Comparison of ENCODE assay signal across 1 cellular context in genomic region chr2:63827749-63828148, GRCh38.
A peak's percentile ranks its signal among the peaks of the same experiment; 100 is the strongest.
TF ChIP-seq lines count a peak whose summit lies in the region.

No MANE protein-coding gene starts in this region.

TF ChIP-seq in HepG2, 621 proteins besides CTCF, POLR2A, EP300 and RAD21 (continued from another document and continues in another):
- no peak for TF ChIP-seq ZNF576 (CRISPR knock-in tag; IDR thresholded peaks at IDR 0.05)
- TF ChIP-seq JUN (CRISPR knock-in tag; IDR thresholded peaks at IDR 0.05) = peak; percentile 99
- TF ChIP-seq ARID4A (CRISPR knock-in tag; IDR thresholded peaks at IDR 0.05; ENCODE audit: borderline replicate concordance) = peak; percentile 28; the same call in 1 of the 2 replicates
- TF ChIP-seq CC2D1A (CRISPR knock-in tag; IDR thresholded peaks at IDR 0.05) = no peak
- no peak for TF ChIP-seq ZFP82 (CRISPR knock-in tag; IDR thresholded peaks at IDR 0.05; ENCODE audit: borderline replicate concordance)
- TF ChIP-seq JUNB (CRISPR knock-in tag; IDR thresholded peaks at IDR 0.05; ENCODE audit: borderline replicate concordance) = no peak; the same call in 1 of the 2 replicates
- TF ChIP-seq ZNF543 (CRISPR knock-in tag; IDR thresholded peaks at IDR 0.05) = no peak
- TF ChIP-seq AFF4 (CRISPR knock-in tag; IDR thresholded peaks at IDR 0.05) = no peak
- no peak; the same call in 1 of the 2 replicates for TF ChIP-seq ZNF710 (CRISPR knock-in tag; IDR thresholded peaks at IDR 0.05; ENCODE audit: borderline replicate concordance)
- TF ChIP-seq TFAP4 (IDR thresholded peaks at IDR 0.05; ENCODE audit: borderline replicate concordance, low read depth) = peak; percentile 64; the same call in 1 of the 2 replicates
- TF ChIP-seq SATB2 (CRISPR knock-in tag; IDR thresholded peaks at IDR 0.05) = no peak
- TF ChIP-seq ZNF232 (CRISPR knock-in tag; IDR thresholded peaks at IDR 0.05; ENCODE audit: borderline replicate concordance) = no peak
- no peak for TF ChIP-seq HES4 (CRISPR knock-in tag; IDR thresholded peaks at IDR 0.05; ENCODE audit: borderline replicate concordance)
- no peak for TF ChIP-seq CBX5 (CRISPR knock-in tag; IDR thresholded peaks at IDR 0.05; ENCODE audit: borderline replicate concordance)
- no peak for TF ChIP-seq PPARG (CRISPR knock-in tag; conservative IDR thresholded peaks at IDR 0.05)
- no peak for TF ChIP-seq LBX2 (CRISPR knock-in tag; IDR thresholded peaks at IDR 0.05; ENCODE audit: borderline replicate concordance)
- peak; percentile 75; the same call in 1 of the 2 replicates for TF ChIP-seq AHDC1 (CRISPR knock-in tag; IDR thresholded peaks at IDR 0.05; ENCODE audit: borderline replicate concordance)
- no peak for TF ChIP-seq ZNF280D (CRISPR knock-in tag; IDR thresholded peaks at IDR 0.05)
- peak; percentile 76; the same call in 1 of the 2 replicates for TF ChIP-seq ZKSCAN8 (CRISPR knock-in tag; IDR thresholded peaks at IDR 0.05; ENCODE audit: borderline replicate concordance)
- TF ChIP-seq ZNF468 (CRISPR knock-in tag; IDR thresholded peaks at IDR 0.05) = no peak
- TF ChIP-seq PCBP1 (IDR thresholded peaks at IDR 0.05; ENCODE audit: borderline replicate concordance, low read depth, low read length) = no peak
- no peak for TF ChIP-seq NCOA5 (CRISPR knock-in tag; IDR thresholded peaks at IDR 0.05)
- TF ChIP-seq STAT5B (CRISPR knock-in tag; IDR thresholded peaks at IDR 0.05) = no peak
- no peak for TF ChIP-seq HOXA3 (CRISPR knock-in tag; IDR thresholded peaks at IDR 0.05)
- no peak for TF ChIP-seq ZNF256 (CRISPR knock-in tag; conservative IDR thresholded peaks at IDR 0.05)
- no peak for TF ChIP-seq ZBTB4 (CRISPR knock-in tag; IDR thresholded peaks at IDR 0.05; ENCODE audit: borderline replicate concordance)
- no peak for TF ChIP-seq SMAD9 (CRISPR knock-in tag; IDR thresholded peaks at IDR 0.05)
- TF ChIP-seq KDM4B (CRISPR knock-in tag; IDR thresholded peaks at IDR 0.05) = no peak
- no peak for TF ChIP-seq KLF12 (CRISPR knock-in tag; IDR thresholded peaks at IDR 0.05; ENCODE audit: borderline replicate concordance)
- no peak for TF ChIP-seq RFXAP (CRISPR knock-in tag; IDR thresholded peaks at IDR 0.05; ENCODE audit: borderline replicate concordance)
- no peak for TF ChIP-seq NFRKB (IDR thresholded peaks at IDR 0.05)
- no peak for TF ChIP-seq YEATS2 (CRISPR knock-in tag; IDR thresholded peaks at IDR 0.05; ENCODE audit: borderline replicate concordance)
